26 cellular contexts compared by ENCODE assay signal in the genomic region with DNA sequence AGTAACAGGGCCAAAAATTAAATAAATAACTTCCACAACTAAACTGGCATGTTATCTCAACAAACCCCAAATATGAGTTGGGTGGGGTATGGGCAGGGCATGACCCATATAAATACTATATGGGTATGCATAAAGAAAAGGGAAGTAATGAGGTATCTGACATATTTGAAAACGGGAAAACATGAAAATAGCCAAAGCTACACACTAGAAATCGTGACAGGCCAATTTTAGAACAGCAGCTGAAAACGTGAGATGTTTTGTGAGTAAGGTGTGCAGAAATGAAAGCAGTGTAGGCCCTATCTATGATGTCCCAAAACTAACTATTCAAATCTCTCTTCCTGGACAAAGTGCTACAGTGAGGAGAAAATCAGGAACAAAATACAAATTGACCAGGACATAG.
A peak's percentile ranks its signal among the peaks of the same experiment; 100 is the strongest.
DNase-seq lines count a peak whose midpoint lies in the region; ATAC-seq and TF ChIP-seq lines count a peak whose summit lies in the region.
"Had no signal": no experiment of that assay in that cellular context is flagged by ENCODE, and none has a peak within 500 bp of the region (broad histone marks: within the 10 kb centered on the region; RNA-seq: fewer than 3 reads in every experiment).

No MANE protein-coding gene starts in this region.

- no peak overlapping the region for H3K4me3 ChIP-seq in GM12864 (ENCODE audit: low read depth, low read length)
- H3K4me3 ChIP-seq: coronary artery, MG63, Peyer's patch, right atrium auricular region had no signal

- ATAC-seq in GM21529 (IDR thresholded peaks at IDR 0.05; ENCODE audit: unreplicated experiment) (peak; percentile 59), HG02970 (IDR thresholded peaks at IDR 0.05; ENCODE audit: low FRiP score, unreplicated experiment) (no peak)
- ATAC-seq: activated CD8-positive, alpha-beta T cell treated with anti-CD3 and anti-CD28 coated beads, Interleukin-2, amount 10 ng/mL, durations not matched to agents 7 days and 5 days; effector memory CD8-positive, alpha-beta T cell; left ventricle myocardium superior had no signal

- intact Hi-C loops in posterior vena cava (cut with DNase I) = no loop called here

- TF ChIP-seq CTCF in GM12864 (IDR thresholded peaks at IDR 0.05; ENCODE audit: low read depth, low read length, missing control alignments) = no peak

- DNase-seq in GM12864 (ENCODE audit: low read depth) = peak; percentile 37
- peak; percentile 9 for DNase-seq in NAMALWA (ENCODE audit: low spot score)
- DNase-seq in germinal center (ENCODE audit: low spot score) = peak; percentile 9
- DNase-seq in posterior vena cava (ENCODE audit: low spot score) = no peak
- DNase-seq in NCI-H345 (lab: John Stamatoyannopoulos, UW) = no peak
- no peak for DNase-seq in LoVo (ENCODE audit: low spot score)
- DNase-seq: activated CD4-positive, alpha-beta T cell treated with anti-CD3 and anti-CD28 coated beads for 4 hours; activated CD8-positive, alpha-beta T cell treated with anti-CD3 and anti-CD28 coated beads, Interleukin-2, amount 10 ng/mL, durations not matched to agents 7 days and 5 days; activated naive CD4-positive, alpha-beta T cell treated with anti-CD3 and anti-CD28 coated beads for 36 hours; caudate nucleus; CD8-positive, alpha-beta memory T cell; effector memory CD8-positive, alpha-beta T cell; H9; left ventricle myocardium superior; MG63; NCI-H1417 treated with DMSO at 0.1 percent for 48 hours; NCI-H2029 treated with DMSO at 0.1 percent for 48 hours; NCI-H526; NK-92 treated with Interleukin-12 subunit alpha and Interleukin-12 subunit beta, amount 100 ng/mL, for 24 hours; Peyer's patch; SHP77 treated with DMSO at 0.1 percent for 48 hours; small intestine had no signal

Comparison
In these comparisons a context has a peak if more than half of its experiments do, and no peak if none do; other contexts are left out.
1. DNase-seq: peak in GM12864 (single experiment), NAMALWA (single experiment) and germinal center (single experiment); none in posterior vena cava (single experiment), NCI-H345 (single experiment) and LoVo (single experiment).